Comparison of ENCODE assay signal across 8 cellular contexts in genomic region chr19:6047741-6048231, GRCh38.
A peak's percentile ranks its signal among the peaks of the same experiment; 100 is the strongest.
DNase-seq lines count a peak whose midpoint lies in the region; ATAC-seq and TF ChIP-seq lines count a peak whose summit lies in the region.

No MANE protein-coding gene starts in this region.

- CTCF ChIA-PET in BJ (lab: Yijun Ruan, JAX), result interaction anchor here (0.6 to 3.5 kb wide), 35 partner anchors 9 to 380 kb away, joined by 3 to 140 read pairs (median 4); partner anchors contain the start of gene NRTN

- H3K36me3 ChIP-seq in BJ (ENCODE audit: control insufficient read depth, insufficient read depth, low read length) (peaks cover 2% of the 10 kb centered on the region), SJSA1 (no peaks in the 10 kb centered on the region)

- H3K9me3 ChIP-seq in SJSA1 (replicated peaks), result no peaks in the 10 kb centered on the region

- intact Hi-C loops in sciatic nerve (cut with DNase I), result loop anchor here (5.0 to 10.0 kb wide), 2 partner anchors 80 to 167 kb away; no protein-coding TSS in a partner anchor

- H3K27ac ChIP-seq in HL-60 (replicated peaks), result no peak overlapping the region
- no peak overlapping the region for H3K27ac ChIP-seq in SJSA1

- POLR2A ChIA-PET in BJ (lab: Charles Lee), result no interaction called here

- peak; percentile 69 for ATAC-seq in sciatic nerve

- H3K4me1 ChIP-seq in SJSA1 (replicated peaks), result no peaks in the 10 kb centered on the region; the same call in 1 of the 2 replicates

- TF ChIP-seq CTCF in BJ (IDR thresholded peaks at IDR 0.05; ENCODE audit: insufficient read depth, low read depth, low read length), result peak; percentile 82
- peak; percentile 40 for TF ChIP-seq CTCF in HL-60 (IDR thresholded peaks at IDR 0.05; ENCODE audit: insufficient read depth, low read length)
- TF ChIP-seq CTCF in foreskin fibroblast (IDR thresholded peaks at IDR 0.05; ENCODE audit: low read depth, low read length), result peak; percentile 96

- H3K27me3 ChIP-seq in BJ (ENCODE audit: control insufficient read depth, insufficient read depth, low read length) (no peaks in the 10 kb centered on the region), HL-60 (ENCODE audit: insufficient read depth, poor library complexity, severe bottlenecking) (no peaks in the 10 kb centered on the region), SJSA1 (replicated peaks) (no peaks in the 10 kb centered on the region)

- no peak overlapping the region for H3K4me3 ChIP-seq in BJ (ENCODE audit: low read depth, low read length)
- no peak overlapping the region for H3K4me3 ChIP-seq in HL-60 (replicated peaks; ENCODE audit: insufficient read depth, low read length)
- no peak overlapping the region for H3K4me3 ChIP-seq in SJSA1
- no peak overlapping the region for H3K4me3 ChIP-seq in foreskin fibroblast (ENCODE audit: low read depth in 1 of 2, low read length in 2 of 2)

- DNase-seq in BJ (ENCODE audit: low read depth) (no peak), HL-60 (ENCODE audit: low read depth in 1 of 2, low spot score in 1 of 2) (peak in 1 of 2 experiments; percentile 32), SJSA1 (ENCODE audit: low read depth in 1 of 2, low spot score in 2 of 2) (peak; percentile 29 to 47), foreskin fibroblast (peak in 1 of 2 donors; percentile 72), sciatic nerve (ENCODE audit: low spot score) (peak; percentile 61), NCI-H2107 (lab: John Stamatoyannopoulos, UW) (no peak), NCI-H128 (lab: John Stamatoyannopoulos, UW; ENCODE audit: unreplicated experiment) (no peak)
- no peak for DNase-seq in effector CD4-positive, alpha-beta T cell

Comparison
In these comparisons a context has a peak if more than half of its experiments do, and no peak if none do; other contexts are left out.
1. DNase-seq: peak in SJSA1 (2 of 2) and sciatic nerve (single experiment); none in BJ (single experiment), NCI-H2107 (single experiment), effector CD4-positive, alpha-beta T cell (single experiment) and NCI-H128 (single experiment).
2. CTCF ChIP-seq: peak in every context shown above with its lines; median percentile 96 in foreskin fibroblast; 82 in BJ; 40 in HL-60.